In genomic region chrX:943035-943434, GRCh38 we compare ENCODE assay signal across 22 cellular contexts.
"Had no signal": no experiment of that assay in that cellular context is flagged by ENCODE, and none has a peak within 500 bp of the region (broad histone marks: within the 10 kb centered on the region; RNA-seq: fewer than 3 reads in every experiment).

No MANE protein-coding gene starts in this region.

- H3K36me3 ChIP-seq: colonic mucosa, esophagus muscularis mucosa, esophagus squamous epithelium, gastrocnemius medialis, gastroesophageal sphincter, heart left ventricle, heart right ventricle had no signal

- H3K4me1 ChIP-seq: colonic mucosa, esophagus muscularis mucosa, esophagus squamous epithelium, foreskin keratinocyte, gastrocnemius medialis, gastroesophageal sphincter, heart left ventricle, heart right ventricle had no signal

- DNase-seq: colonic mucosa; cortex of kidney; dermis blood vessel endothelial cell; dorsolateral prefrontal cortex; effector CD4-positive, alpha-beta T cell; effector CD8-positive, alpha-beta T cell; effector memory CD4-positive, alpha-beta T cell; effector memory CD8-positive, alpha-beta T cell; endodermal cell; erythroblast; esophagus squamous epithelium; foreskin fibroblast; foreskin keratinocyte; foreskin melanocyte; gastrocnemius medialis; glutamatergic neuron; heart left ventricle; heart right ventricle had no signal

- H3K9me3 ChIP-seq: colonic mucosa, gastrocnemius medialis had no signal

- H3K27ac ChIP-seq: colonic mucosa, coronary artery, dorsolateral prefrontal cortex, epithelial cell of prostate, esophagus muscularis mucosa, esophagus squamous epithelium, foreskin keratinocyte, gastrocnemius medialis, gastroesophageal sphincter, heart left ventricle, heart right ventricle had no signal

- H3K4me3 ChIP-seq: colonic mucosa, coronary artery, dorsolateral prefrontal cortex, esophagus muscularis mucosa, esophagus squamous epithelium, gastrocnemius medialis, gastroesophageal sphincter, heart left ventricle, heart right ventricle had no signal
